Comparison of ENCODE assay signal across 8 cellular contexts in the genomic region with DNA sequence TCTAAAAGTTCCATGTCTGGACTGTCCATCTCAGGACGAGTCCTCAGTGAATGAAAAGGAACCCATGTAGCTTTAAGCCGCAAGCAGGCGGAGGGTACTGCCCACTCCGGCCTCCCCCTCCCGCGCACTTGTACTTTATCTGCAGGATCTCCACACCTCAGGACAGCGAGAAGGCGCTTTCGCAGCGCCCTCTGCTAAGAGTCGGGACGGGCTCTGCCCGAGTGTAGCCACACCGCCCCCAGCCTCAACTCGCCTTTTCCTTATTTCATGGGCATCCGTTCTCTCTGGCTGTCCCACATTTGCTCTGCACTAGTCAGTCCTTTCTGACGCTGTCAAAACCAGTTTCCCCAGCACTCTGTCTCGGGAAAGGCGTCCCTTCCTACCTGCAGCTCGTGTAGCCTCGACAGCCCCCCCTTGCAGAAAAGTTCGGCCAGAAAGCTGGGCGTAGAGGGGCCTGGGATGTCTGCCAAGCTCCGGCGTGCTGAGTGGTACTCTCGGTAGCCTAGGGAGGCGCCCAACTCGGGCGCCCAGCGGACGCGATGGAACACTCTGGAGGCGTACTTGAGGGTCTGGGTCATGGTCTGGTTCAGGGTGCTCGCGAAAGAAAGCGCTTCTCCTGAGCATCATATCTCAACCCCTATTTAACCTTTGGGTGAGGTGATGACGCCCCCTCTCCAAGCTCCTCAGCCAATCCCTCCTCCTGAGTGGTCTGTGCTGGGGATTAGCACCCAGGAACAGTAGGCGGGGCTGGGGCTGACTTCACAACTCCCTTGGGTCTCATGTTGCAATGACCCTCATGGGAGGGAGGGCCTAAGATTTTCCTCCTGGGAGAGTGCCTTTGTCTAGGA. TPM values are rescaled to one million over a fixed set of nuclear protein-coding genes. Genes with fewer than 3 reads are reported as not detected.
DNase-seq lines count a peak whose midpoint lies in the region; ATAC-seq and TF ChIP-seq lines count a peak whose summit lies in the region.

A gene with protein sequence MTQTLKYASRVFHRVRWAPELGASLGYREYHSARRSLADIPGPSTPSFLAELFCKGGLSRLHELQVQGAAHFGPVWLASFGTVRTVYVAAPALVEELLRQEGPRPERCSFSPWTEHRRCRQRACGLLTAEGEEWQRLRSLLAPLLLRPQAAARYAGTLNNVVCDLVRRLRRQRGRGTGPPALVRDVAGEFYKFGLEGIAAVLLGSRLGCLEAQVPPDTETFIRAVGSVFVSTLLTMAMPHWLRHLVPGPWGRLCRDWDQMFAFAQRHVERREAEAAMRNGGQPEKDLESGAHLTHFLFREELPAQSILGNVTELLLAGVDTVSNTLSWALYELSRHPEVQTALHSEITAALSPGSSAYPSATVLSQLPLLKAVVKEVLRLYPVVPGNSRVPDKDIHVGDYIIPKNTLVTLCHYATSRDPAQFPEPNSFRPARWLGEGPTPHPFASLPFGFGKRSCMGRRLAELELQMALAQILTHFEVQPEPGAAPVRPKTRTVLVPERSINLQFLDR (minus strand): TSS at position 615 of the 848 bp plus-strand sequence. CDS start 37 bp downstream, at position 578.

- no peak for TF ChIP-seq CTCF in colonic mucosa (IDR thresholded peaks at IDR 0.05)
- no peak for TF ChIP-seq CTCF in mesothelial cell of epicardium (IDR thresholded peaks at IDR 0.05; ENCODE audit: unreplicated experiment)

- H3K27ac Mint-ChIP-seq in mesothelial cell of epicardium: no peak within 1 kb of the TSS

- peak within 1 kb of the TSS; percentile 47 for H3K4me3 ChIP-seq in colonic mucosa

- H3K4me3 Mint-ChIP-seq in mesothelial cell of epicardium: peak within 1 kb of the TSS; percentile 53

- peaks cover 25% of the 10 kb centered on the region for H3K27me3 ChIP-seq in colonic mucosa

- ATAC-seq in HG03378 (IDR thresholded peaks at IDR 0.05; ENCODE audit: unreplicated experiment) (no peak), GM21515 (IDR thresholded peaks at IDR 0.05; ENCODE audit: unreplicated experiment) (no peak), GM21423 (IDR thresholded peaks at IDR 0.05; ENCODE audit: unreplicated experiment) (no peak), GM21381 (IDR thresholded peaks at IDR 0.05; ENCODE audit: unreplicated experiment) (no peak)

- no peaks in the 10 kb centered on the region for H3K36me3 ChIP-seq in colonic mucosa

- H3K27me3 Mint-ChIP-seq in mesothelial cell of epicardium (ENCODE audit: low read depth): peaks cover 67% of the 10 kb centered on the region

- no peaks in the 10 kb centered on the region for H3K9me3 Mint-ChIP-seq in mesothelial cell of epicardium

- H3K27ac ChIP-seq in colonic mucosa: no peak within 1 kb of the TSS

- H3K4me1 Mint-ChIP-seq in mesothelial cell of epicardium: peaks cover 27% of the 10 kb centered on the region

- DNase-seq in DMS79 treated with DMSO at 0.1 percent for 48 hours (lab: John Stamatoyannopoulos, UW): peak; percentile 55
- DNase-seq in NCI-H510A treated with DMSO at 0.1 percent for 48 hours (lab: John Stamatoyannopoulos, UW): peak; percentile 81
- no peak for DNase-seq in colonic mucosa
- no peak for DNase-seq in mesothelial cell of epicardium (ENCODE audit: low spot score in 2 of 2, unreplicated experiment in 2 of 2)

- intact Hi-C loops in colonic mucosa (cut with DNase I): no loop called here

- peaks cover 12% of the 10 kb centered on the region for H3K4me1 ChIP-seq in colonic mucosa

- no peaks in the 10 kb centered on the region for H3K9me3 ChIP-seq in colonic mucosa

- peak within 1 kb of the TSS; percentile 8 to 47 for H3K9ac ChIP-seq in colonic mucosa (ENCODE audit: low read depth in 2 of 2, low read length in 2 of 2)

- H3K36me3 Mint-ChIP-seq in mesothelial cell of epicardium: peaks cover 8% of the 10 kb centered on the region

RNA-seq across cellular contexts. Expression of the gene that starts here (rescaled TPM):
- total RNA-seq in colonic mucosa (1 to 10 TPM in 1 of 2 donors, under 1 TPM in 1; 0.80 to 1.6 TPM), mesothelial cell of epicardium (3.3 to 4.7 TPM (median 4.0 TPM) in 3 replicates)

Comparison
In these comparisons a context has a peak if more than half of its experiments do, and no peak if none do; other contexts are left out.
1. DNase-seq: peak in DMS79 treated with DMSO at 0.1 percent for 48 hours (single experiment) and NCI-H510A treated with DMSO at 0.1 percent for 48 hours (single experiment); none in colonic mucosa (single experiment) and mesothelial cell of epicardium (0 of 2).